ENCODE assay signal across 21 cellular contexts in genomic region chr17:70080541-70081347, GRCh38. TPM values are rescaled to one million over a fixed set of nuclear protein-coding genes. Genes with fewer than 3 reads are reported as not detected.
A peak's percentile ranks its signal among the peaks of the same experiment; 100 is the strongest.
DNase-seq lines count a peak whose midpoint lies in the region; TF ChIP-seq lines count a peak whose summit lies in the region.
"Had no signal": no experiment of that assay in that cellular context is flagged by ENCODE, and none has a peak within 500 bp of the region (broad histone marks: within the 10 kb centered on the region; RNA-seq: fewer than 3 reads in every experiment).

No MANE protein-coding gene starts in this region.

- no peak for TF ChIP-seq CTCF in neural progenitor cell (IDR thresholded peaks at IDR 0.05)
- no peak for TF ChIP-seq CTCF in GM13976 (IDR thresholded peaks at IDR 0.05; ENCODE audit: borderline replicate concordance, control extremely low read depth, extremely low read depth, insufficient read depth, missing control alignments)
- TF ChIP-seq CTCF in A673 (conservative IDR thresholded peaks at IDR 0.05; ENCODE audit: low read depth, low read length), result no peak

- intact Hi-C loops in A673 (cut with micrococcal nuclease; ENCODE audit: unreplicated experiment), result no loop called here

- CTCF ChIA-PET in A673 (lab: Charles Lee), result no interaction called here

- H4K20me1 ChIP-seq in Karpas-422 (ENCODE audit: insufficient read depth, low read depth, low read length) (no peaks in the 10 kb centered on the region), neural progenitor cell (ENCODE audit: low read depth) (no peaks in the 10 kb centered on the region)

- H3K27me3 ChIP-seq in Karpas-422 (ENCODE audit: low read length) (no peaks in the 10 kb centered on the region), neural progenitor cell (no peaks in the 10 kb centered on the region), A673 (replicated peaks; ENCODE audit: insufficient read depth, low read depth, low read length, poor library complexity) (no peaks in the 10 kb centered on the region)
- H3K27me3 ChIP-seq: heart left ventricle, SJSA1 had no signal

- no peaks in the 10 kb centered on the region for H3F3A ChIP-seq in neural progenitor cell (ENCODE audit: low read depth)

- H3K4me2 ChIP-seq in Karpas-422 (ENCODE audit: low read depth, low read length, poor library complexity, severe bottlenecking) (peak overlapping the region; percentile 15), neural progenitor cell (no peak overlapping the region)

- no peak overlapping the region for H3K4me3 Mint-ChIP-seq in neural progenitor cell
- no peak overlapping the region for H3K4me3 Mint-ChIP-seq in T-helper 2 cell treated with Interferon-gamma antibody and Interleukin-4, amounts not matched to agents 5 μg/mL and 100 μg/mL, for 36 hours
- H3K4me3 Mint-ChIP-seq: dendritic cell treated with granulocyte-macrophage colony-stimulating factor and Interleukin-4, amounts not matched to agents 40 ng/mL and 50 ng/mL, for 4 days; natural killer cell had no signal

- no peaks in the 10 kb centered on the region for H3K9me3 Mint-ChIP-seq in neural progenitor cell
- no peaks in the 10 kb centered on the region for H3K9me3 Mint-ChIP-seq in T-helper 2 cell treated with Interferon-gamma antibody and Interleukin-4, amounts not matched to agents 5 μg/mL and 100 μg/mL, for 36 hours
- H3K9me3 Mint-ChIP-seq: dendritic cell treated with granulocyte-macrophage colony-stimulating factor and Interleukin-4, amounts not matched to agents 40 ng/mL and 50 ng/mL, for 4 days had no signal

- no peaks in the 10 kb centered on the region for H3K4me1 Mint-ChIP-seq in neural progenitor cell
- no peaks in the 10 kb centered on the region for H3K4me1 Mint-ChIP-seq in T-helper 2 cell treated with Interferon-gamma antibody and Interleukin-4, amounts not matched to agents 5 μg/mL and 100 μg/mL, for 36 hours (ENCODE audit: low read depth)
- H3K4me1 Mint-ChIP-seq: natural killer cell had no signal

- in situ Hi-C loops in GM13976 (cut with MboI; ENCODE audit: low sequenced_read_pairs, unreplicated experiment), result no loop called here

- no peak overlapping the region for H3K4me3 ChIP-seq in Karpas-422 (ENCODE audit: low read length)
- H3K4me3 ChIP-seq in neural progenitor cell, result no peak overlapping the region
- no peak overlapping the region for H3K4me3 ChIP-seq in A673 (ENCODE audit: low read depth, low read length, poor library complexity, severe bottlenecking)
- H3K4me3 ChIP-seq: GM12878, heart left ventricle, SJSA1 had no signal

- POLR2A ChIA-PET in A673 (lab: Charles Lee; ENCODE audit: low non-redundant PET), result no interaction called here

- no peaks in the 10 kb centered on the region for H3K27me3 Mint-ChIP-seq in neural progenitor cell (ENCODE audit: insufficient read depth, low read depth)
- H3K27me3 Mint-ChIP-seq in T-helper 2 cell treated with Interferon-gamma antibody and Interleukin-4, amounts not matched to agents 5 μg/mL and 100 μg/mL, for 36 hours (ENCODE audit: low read depth), result no peaks in the 10 kb centered on the region
- H3K27me3 Mint-ChIP-seq: dendritic cell treated with granulocyte-macrophage colony-stimulating factor and Interleukin-4, amounts not matched to agents 40 ng/mL and 50 ng/mL, for 4 days had no signal

- no peak overlapping the region for H3K27ac Mint-ChIP-seq in neural progenitor cell
- no peak overlapping the region for H3K27ac Mint-ChIP-seq in T-helper 2 cell treated with Interferon-gamma antibody and Interleukin-4, amounts not matched to agents 5 μg/mL and 100 μg/mL, for 36 hours
- H3K27ac Mint-ChIP-seq: dendritic cell treated with granulocyte-macrophage colony-stimulating factor and Interleukin-4, amounts not matched to agents 40 ng/mL and 50 ng/mL, for 4 days; natural killer cell had no signal

- H3K36me3 ChIP-seq in Karpas-422 (ENCODE audit: insufficient read depth, low read length), result no peaks in the 10 kb centered on the region
- no peaks in the 10 kb centered on the region for H3K36me3 ChIP-seq in neural progenitor cell
- no peaks in the 10 kb centered on the region for H3K36me3 ChIP-seq in A673 (ENCODE audit: insufficient read depth, low read length, poor library complexity, severe bottlenecking)
- H3K36me3 ChIP-seq: heart left ventricle, SJSA1 had no signal

- peak; percentile 61 for DNase-seq in AG08395 (ENCODE audit: low spot score)
- DNase-seq in Karpas-422, result no peak
- DNase-seq in dedifferentiated amniotic fluid mesenchymal stem cell (ENCODE audit: extremely low spot score), result peak; percentile 52
- peak; percentile 64 for DNase-seq in non-pigmented ciliary epithelial cell (ENCODE audit: low read depth)
- DNase-seq in neural progenitor cell (ENCODE audit: low spot score), result no peak
- no peak for DNase-seq in GM13976 (ENCODE audit: low spot score)
- no peak for DNase-seq in A673 (ENCODE audit: low spot score)
- DNase-seq in T-helper 2 cell treated with Interferon-gamma antibody and Interleukin-4, amounts not matched to agents 5 μg/mL and 100 μg/mL, for 36 hours (ENCODE audit: low spot score), result no peak
- DNase-seq: activated CD4-positive, CD25-positive, alpha-beta regulatory T cell treated with anti-CD3 and anti-CD28 coated beads, Interleukin-2, amount 50 U/mL, for 72 hours; activated effector memory CD4-positive, alpha-beta T cell treated with Interleukin-2 at 50 U/mL for 16 hours; amygdala; Caco-2; heart left ventricle; natural killer cell; NCI-H1048; NCI-H2081 treated with DMSO at 0.1 percent for 48 hours; NCI-H526; OCI-M1 had no signal

- H3K9me3 ChIP-seq in Karpas-422 (ENCODE audit: low read length) (no peaks in the 10 kb centered on the region), neural progenitor cell (ENCODE audit: low read depth) (no peaks in the 10 kb centered on the region), A673 (ENCODE audit: low read depth, low read length, poor library complexity, severe bottlenecking) (no peaks in the 10 kb centered on the region)
- H3K9me3 ChIP-seq: Caco-2, heart left ventricle had no signal

- H3K9ac ChIP-seq in Karpas-422 (ENCODE audit: low read length) (no peak overlapping the region), neural progenitor cell (no peak overlapping the region)

- no peaks in the 10 kb centered on the region for H3K36me3 Mint-ChIP-seq in neural progenitor cell
- no peaks in the 10 kb centered on the region for H3K36me3 Mint-ChIP-seq in T-helper 2 cell treated with Interferon-gamma antibody and Interleukin-4, amounts not matched to agents 5 μg/mL and 100 μg/mL, for 36 hours (ENCODE audit: low read depth)
- H3K36me3 Mint-ChIP-seq: natural killer cell had no signal

- no peaks in the 10 kb centered on the region for H3K9me2 ChIP-seq in Karpas-422 (replicated peaks; ENCODE audit: insufficient read depth, low read length)

- H3K27ac ChIP-seq in Karpas-422 (ENCODE audit: low read length) (no peak overlapping the region), neural progenitor cell (no peak overlapping the region), A673 (ENCODE audit: low read depth, low read length, poor library complexity, severe bottlenecking) (no peak overlapping the region)
- H3K27ac ChIP-seq: heart left ventricle, SJSA1 had no signal

- H3K4me1 ChIP-seq in Karpas-422 (ENCODE audit: low read length) (peaks cover 14% of the 10 kb centered on the region), neural progenitor cell (no peaks in the 10 kb centered on the region), A673 (ENCODE audit: insufficient read depth, low read length, poor library complexity, severe bottlenecking) (no peaks in the 10 kb centered on the region)
- H3K4me1 ChIP-seq: SJSA1 had no signal

- H3K79me2 ChIP-seq in Karpas-422 (ENCODE audit: low read length) (no peaks in the 10 kb centered on the region), neural progenitor cell (ENCODE audit: low read depth) (no peaks in the 10 kb centered on the region)

- BruUV-seq in A673 (replicated peaks; lab: Mats Ljungman, UMichigan), result no TSS peak

- H2AFZ ChIP-seq in Karpas-422 (ENCODE audit: low read length) (0 out of 2 replicates have a peak overlapping the region, but pooled peaks have one; percentile 20), neural progenitor cell (replicated peaks) (no peak overlapping the region)

RNA-seq across cellular contexts. Expression of gene KCNJ16, which starts 5.7 kb away (rescaled TPM):
- total RNA-seq in Karpas-422 (2014; rRNA removed; shearing (Covaris generic); ENCODE audit: low replicate concordance), result not detected in 2 replicates
- total RNA-seq in neural progenitor cell (ENCODE audit: low replicate concordance) (not detected in 2 replicates), A673 (2021) (not detected in 2 replicates)
- total RNA-seq: GM12878, natural killer cell, SJSA1 had no signal

Comparison
In these comparisons a context has a peak if more than half of its experiments do, and no peak if none do; other contexts are left out.
1. DNase-seq: peak in AG08395 (single experiment), dedifferentiated amniotic fluid mesenchymal stem cell (single experiment) and non-pigmented ciliary epithelial cell (single experiment); none in Karpas-422 (single experiment), neural progenitor cell (single experiment), GM13976 (single experiment), A673 (single experiment) and T-helper 2 cell treated with Interferon-gamma antibody and Interleukin-4, amounts not matched to agents 5 μg/mL and 100 μg/mL, for 36 hours (single experiment).